ENCODE assay signal across 8 cellular contexts in genomic region chr12:50505945-50506344, GRCh38. TPM values are rescaled to one million over a fixed set of nuclear protein-coding genes. Genes with fewer than 3 reads are reported as not detected.
DNase-seq lines count a peak whose midpoint lies in the region; ATAC-seq and TF ChIP-seq lines count a peak whose summit lies in the region.

No MANE protein-coding gene starts in this region.

- no peaks in the 10 kb centered on the region for H3K36me3 ChIP-seq in left lung

- peak overlapping the region; percentile 80 to 91 for H3K4me3 ChIP-seq in left lung

- no peaks in the 10 kb centered on the region for H3K9me3 ChIP-seq in left lung

- peaks cover 34 to 51% of the 10 kb centered on the region in 2 donors for H3K4me1 ChIP-seq in left lung

- ATAC-seq in left lung = peak; percentile 43
- no peak for ATAC-seq in HG02870 (IDR thresholded peaks at IDR 0.05; ENCODE audit: unreplicated experiment)

- H3K27ac ChIP-seq in caudate nucleus (ENCODE audit: low read depth, low read length) (peak overlapping the region; percentile 99), left lung (peak overlapping the region; percentile 92 to 97), substantia nigra (ENCODE audit: low read depth, low read length, poor library complexity, severe bottlenecking) (peak overlapping the region; percentile 100)

- DNase-seq in GDM1 (lab: John Stamatoyannopoulos, UW) (peak; percentile 14), NCI-H69 (lab: John Stamatoyannopoulos, UW) (peak; percentile 43), caudate nucleus (lab: John Stamatoyannopoulos, UW) (peak in 56 of 61 donors; percentile 3 to 90 (median 64)), left lung (peak in 1 of 2 donors; percentile 54), substantia nigra (lab: John Stamatoyannopoulos, UW) (peak in 46 of 49 donors; percentile 22 to 90 (median 68)), NCI-H2029 (lab: John Stamatoyannopoulos, UW) (no peak), amniotic stem cell (lab: John Stamatoyannopoulos, UW) (no peak)

- TF ChIP-seq CTCF in left lung (IDR thresholded peaks at IDR 0.05) = no peak

- intact Hi-C loops in left lung (cut with DNase I) = loop anchor here in 1 of 2 donors (2.0 kb wide), 1 partner anchor 131 kb away; no protein-coding TSS in a partner anchor

- H3K27me3 ChIP-seq in left lung = no peaks in the 10 kb centered on the region

RNA-seq across cellular contexts. Expression of gene DIP2B, which starts 1.2 kb away (rescaled TPM):
- 10 to 100 TPM; 26.5 to 34.0 TPM for total RNA-seq in left lung

Comparison
In these comparisons a context has a peak if more than half of its experiments do, and no peak if none do; other contexts are left out.
1. DNase-seq: peak in GDM1 (single experiment), NCI-H69 (single experiment), caudate nucleus (56 of 61) and substantia nigra (46 of 49); none in NCI-H2029 (single experiment) and amniotic stem cell (single experiment).
2. Peak in every context shown above with its lines, with median percentiles within 50 percentile points of each other: H3K27ac ChIP-seq.